8 cellular contexts compared by ENCODE assay signal in the genomic region with DNA sequence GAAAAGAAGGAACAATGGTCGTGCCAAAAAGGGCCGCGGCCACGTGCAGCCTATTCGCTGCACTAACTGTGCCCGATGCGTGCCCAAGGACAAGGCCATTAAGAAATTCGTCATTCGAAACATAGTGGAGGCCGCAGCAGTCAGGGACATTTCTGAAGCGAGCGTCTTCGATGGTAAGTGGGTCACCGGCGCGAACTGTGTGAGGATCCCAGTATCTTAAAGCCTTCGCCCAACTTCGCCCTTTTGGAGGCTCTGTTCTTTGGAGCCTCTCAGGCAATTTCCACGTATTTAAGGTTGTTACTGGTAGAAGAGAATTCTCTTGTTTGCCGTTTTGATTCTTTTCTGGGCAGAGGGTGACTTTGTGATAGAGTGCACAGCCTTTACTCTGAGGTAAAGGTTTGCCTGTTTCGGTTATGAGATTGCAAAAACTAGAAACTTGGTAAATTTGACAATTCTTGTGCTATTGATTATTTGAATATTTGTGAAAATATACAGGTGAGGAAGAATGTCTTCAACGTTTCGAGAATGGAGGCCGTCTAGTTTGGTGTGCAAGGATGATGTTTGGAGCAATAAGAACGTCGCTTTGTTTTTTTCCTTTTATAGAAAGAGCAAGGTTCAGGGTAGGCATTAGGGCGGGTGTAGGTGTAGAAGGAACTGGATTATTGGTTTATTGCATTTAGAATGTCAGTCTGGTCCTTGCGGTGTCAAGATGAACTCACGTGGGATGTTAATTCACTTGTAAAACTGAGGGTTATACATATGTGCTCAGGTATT. TPM values are rescaled to one million over a fixed set of nuclear protein-coding genes. Genes with fewer than 3 reads are reported as not detected.
A peak's percentile ranks its signal among the peaks of the same experiment; 100 is the strongest.
DNase-seq lines count a peak whose midpoint lies in the region; ATAC-seq, FAIRE-seq and TF ChIP-seq lines count a peak whose summit lies in the region.

No MANE protein-coding gene starts in this region.

- no peak for ATAC-seq in thoracic aorta (ENCODE audit: insufficient number of reproducible peaks, low FRiP score, low read depth)

- H3K4me1 ChIP-seq in adipocyte (ENCODE audit: control insufficient read depth, insufficient read depth, low read length) (peaks cover 21% of the 10 kb centered on the region), thoracic aorta (ENCODE audit: control insufficient read depth in 1 of 2, low read depth in 2 of 2) (peaks cover 14 to 21% of the 10 kb centered on the region in 2 donors)

- no peak for TF ChIP-seq CTCF in thoracic aorta (IDR thresholded peaks at IDR 0.05)

- H3K36me3 ChIP-seq in adipocyte (ENCODE audit: control insufficient read depth, insufficient read depth, low read length, severe bottlenecking) (peaks cover 32% of the 10 kb centered on the region), thoracic aorta (peaks cover 21% of the 10 kb centered on the region)

- peak overlapping the region; percentile 92 for H3K9ac ChIP-seq in adipocyte (ENCODE audit: low read length)

- peak overlapping the region; percentile 97 for H3K27ac Mint-ChIP-seq in T-helper 1 cell treated with Interleukin-12 subunit alpha and Interleukin-12 subunit beta and Interleukin-4 antibody, amounts not matched to agents 30 μg/mL and 1 μg/mL, for 36 hours

- no peaks in the 10 kb centered on the region for H3K27me3 ChIP-seq in adipocyte (replicated peaks; ENCODE audit: control insufficient read depth, insufficient read depth, low read length)
- H3K27me3 ChIP-seq in layer of hippocampus (ENCODE audit: control insufficient read depth, insufficient read depth, low read length), result no peaks in the 10 kb centered on the region
- no peaks in the 10 kb centered on the region for H3K27me3 ChIP-seq in thoracic aorta (replicated peaks; ENCODE audit: insufficient read depth)

- no peaks in the 10 kb centered on the region for H3K27me3 Mint-ChIP-seq in T-helper 1 cell treated with Interleukin-12 subunit alpha and Interleukin-12 subunit beta and Interleukin-4 antibody, amounts not matched to agents 30 μg/mL and 1 μg/mL, for 36 hours (ENCODE audit: low read depth)

- H3K4me3 ChIP-seq in adipocyte (ENCODE audit: low read length) (peak overlapping the region; percentile 84), thoracic aorta (peak overlapping the region; percentile 82)

- peaks cover 42% of the 10 kb centered on the region for H3K36me3 Mint-ChIP-seq in T-helper 1 cell treated with Interleukin-12 subunit alpha and Interleukin-12 subunit beta and Interleukin-4 antibody, amounts not matched to agents 30 μg/mL and 1 μg/mL, for 36 hours (ENCODE audit: low read depth)

- peak overlapping the region; percentile 99 for H3K4me3 Mint-ChIP-seq in T-helper 1 cell treated with Interleukin-12 subunit alpha and Interleukin-12 subunit beta and Interleukin-4 antibody, amounts not matched to agents 30 μg/mL and 1 μg/mL, for 36 hours

- DNase-seq in T-helper 1 cell, result no peak
- DNase-seq in adipocyte (ENCODE audit: low read depth), result no peak
- no peak for DNase-seq in thoracic aorta (ENCODE audit: low spot score)
- no peak for DNase-seq in HTR-8/SVneo (ENCODE audit: insufficient read length, low spot score)
- DNase-seq in stimulated activated CD4-positive, alpha-beta T cell treated with anti-CD3 and anti-CD28 coated beads, Interleukin-4, amount 100 ng/mL, for 1 hour, result no peak
- DNase-seq in NCI-H1105 (lab: John Stamatoyannopoulos, UW), result no peak

- H3K27ac ChIP-seq in layer of hippocampus (ENCODE audit: low read depth, low read length), result peak overlapping the region; percentile 97
- peak overlapping the region; percentile 92 to 99 for H3K27ac ChIP-seq in thoracic aorta

- peaks cover 44% of the 10 kb centered on the region for H3K4me1 Mint-ChIP-seq in T-helper 1 cell treated with Interleukin-12 subunit alpha and Interleukin-12 subunit beta and Interleukin-4 antibody, amounts not matched to agents 30 μg/mL and 1 μg/mL, for 36 hours (ENCODE audit: low read depth)

- no peak for FAIRE-seq in HTR-8/SVneo (lab: Jason Lieb, UNC)

- H3K9me3 ChIP-seq in adipocyte (ENCODE audit: control insufficient read depth, low read length) (no peaks in the 10 kb centered on the region), thoracic aorta (no peaks in the 10 kb centered on the region)

- H3K9me3 Mint-ChIP-seq in T-helper 1 cell treated with Interleukin-12 subunit alpha and Interleukin-12 subunit beta and Interleukin-4 antibody, amounts not matched to agents 30 μg/mL and 1 μg/mL, for 36 hours, result no peaks in the 10 kb centered on the region

RNA-seq across cellular contexts. Expression of a gene that starts 0.9 kb away (rescaled TPM):
- 1,000 to 10,000 TPM in 1 of 2 donors, 100 to 1,000 TPM in 1; 103 to 1,114 TPM for total RNA-seq in thoracic aorta

RNA-seq across cellular contexts. Expression of a gene that starts 21.8 kb away (rescaled TPM):
- 1 to 10 TPM; 4.5 to 7.6 TPM for total RNA-seq in thoracic aorta

RNA-seq across cellular contexts. Expression of a gene that starts 37.3 kb away (rescaled TPM):
- total RNA-seq in thoracic aorta, result 1 to 10 TPM; 1.1 to 3.2 TPM

RNA-seq across cellular contexts. Expression of a gene that starts 45.5 kb away (rescaled TPM):
- total RNA-seq in thoracic aorta, result 10 to 100 TPM; 17.6 to 20.6 TPM
